ENCODE assay signal across 26 cellular contexts in genomic region chr2:79180092-79180491, GRCh38. TPM values are rescaled to one million over a fixed set of nuclear protein-coding genes. Genes with fewer than 3 reads are reported as not detected.
DNase-seq lines count a peak whose midpoint lies in the region; ATAC-seq and TF ChIP-seq lines count a peak whose summit lies in the region.
"Had no signal": no experiment of that assay in that cellular context is flagged by ENCODE, and none has a peak within 500 bp of the region (broad histone marks: within the 10 kb centered on the region; RNA-seq: fewer than 3 reads in every experiment).

No MANE protein-coding gene starts in this region.

- no peak overlapping the region for H3K4me3 ChIP-seq in epithelial cell of esophagus (ENCODE audit: low read length)
- H3K4me3 ChIP-seq: GM12878, SJSA1 had no signal

- no peak overlapping the region for H3K27ac Mint-ChIP-seq in type B pancreatic cell
- H3K27ac Mint-ChIP-seq: T-cell had no signal

- H3K4me1 Mint-ChIP-seq in type B pancreatic cell (ENCODE audit: unreplicated experiment), result peaks cover 13% of the 10 kb centered on the region
- H3K4me1 Mint-ChIP-seq: T-cell had no signal

- peaks cover 5% of the 10 kb centered on the region for H3K36me3 Mint-ChIP-seq in type B pancreatic cell
- H3K36me3 Mint-ChIP-seq: T-cell had no signal

- TF ChIP-seq CTCF in epithelial cell of esophagus (IDR thresholded peaks at IDR 0.05; ENCODE audit: insufficient read depth, low read depth, low read length, missing control alignments) (no peak), type B pancreatic cell (conservative IDR thresholded peaks at IDR 0.05) (no peak)

- peaks cover 3% of the 10 kb centered on the region for H3K27me3 Mint-ChIP-seq in type B pancreatic cell
- H3K27me3 Mint-ChIP-seq: T-cell had no signal

- no peak for ATAC-seq in HG02588 (IDR thresholded peaks at IDR 0.05; ENCODE audit: unreplicated experiment)
- ATAC-seq: GM12878, HepG2, PC-3, Right ventricle myocardium inferior, T-cell had no signal

- H3K9me3 Mint-ChIP-seq in type B pancreatic cell, result peaks cover 5% of the 10 kb centered on the region

- peak overlapping the region; percentile 10 for H3K4me3 Mint-ChIP-seq in type B pancreatic cell
- H3K4me3 Mint-ChIP-seq: T-cell had no signal

- peak; percentile 0 for DNase-seq in NCI-H345 (lab: John Stamatoyannopoulos, UW)
- no peak for DNase-seq in NCI-H345 treated with DMSO at 0.1 percent for 48 hours (lab: John Stamatoyannopoulos, UW; ENCODE audit: unreplicated experiment)
- peak; percentile 46 for DNase-seq in SW480 (ENCODE audit: low spot score)
- peak; percentile 0 for DNase-seq in epithelial cell of esophagus (ENCODE audit: low read depth)
- no peak for DNase-seq in type B pancreatic cell (ENCODE audit: extremely low spot score, unreplicated experiment)
- DNase-seq in germinal center (ENCODE audit: low spot score), result no peak
- no peak for DNase-seq in pons (ENCODE audit: low spot score)
- DNase-seq: DMS53, GDM1, Karpas-422, NCI-H1092, NCI-H1417 treated with DMSO at 0.1 percent for 48 hours, NCI-H1694 treated with DMSO at 0.1 percent for 48 hours, NCI-H2081, NCI-H2171 treated with DMSO at 0.1 percent for 48 hours, NCI-H526 treated with DMSO at 0.1 percent for 48 hours, PC-3, T-cell had no signal

RNA-seq across cellular contexts. Expression of gene REG3A, which starts 20.5 kb away (rescaled TPM):
- 0.95 and 4.0 TPM in 2 replicates for total RNA-seq in type B pancreatic cell (ENCODE audit: low replicate concordance)
- total RNA-seq: A172, HepG2, HT1080, NCI-H460, PC-3, Right ventricle myocardium inferior, SJSA1 had no signal

RNA-seq across cellular contexts. Expression of gene REG1A, which starts 59.8 kb away (rescaled TPM):
- 2.4 and 37.3 TPM in 2 replicates for total RNA-seq in type B pancreatic cell (ENCODE audit: low replicate concordance)
- total RNA-seq: A172, HepG2, HT1080, NCI-H460, PC-3, Right ventricle myocardium inferior, SJSA1 had no signal

Comparison
In these comparisons a context has a peak if more than half of its experiments do, and no peak if none do; other contexts are left out.
1. DNase-seq: peak in NCI-H345 (single experiment), SW480 (single experiment) and epithelial cell of esophagus (single experiment); none in NCI-H345 treated with DMSO at 0.1 percent for 48 hours (single experiment), type B pancreatic cell (single experiment), germinal center (single experiment) and pons (single experiment).